ENCODE assay signal across 1 cellular context in genomic region chr1:116432655-116433282, GRCh38.
TF ChIP-seq lines count a peak whose summit lies in the region.

No MANE protein-coding gene starts in this region.

TF ChIP-seq in K562, 482 proteins besides CTCF, POLR2A, EP300 and RAD21 (continued from another document):
- TF ChIP-seq ZNF280A (IDR thresholded peaks at IDR 0.05; ENCODE audit: low read depth, partially characterized antibody): no peak
- no peak for TF ChIP-seq KLF6 (CRISPR knock-in tag; IDR thresholded peaks at IDR 0.05; ENCODE audit: borderline replicate concordance)
- no peak for TF ChIP-seq JUNB (CRISPR knock-in tag; conservative IDR thresholded peaks at IDR 0.05)
- no peak for TF ChIP-seq ZZZ3 (IDR thresholded peaks at IDR 0.05)
- no peak for TF ChIP-seq JUN (IDR thresholded peaks at IDR 0.05; ENCODE audit: borderline replicate concordance, low read depth, low read length)
- no peak for TF ChIP-seq JUN (CRISPR knock-in tag; IDR thresholded peaks at IDR 0.05; ENCODE audit: borderline replicate concordance)
- no peak for TF ChIP-seq ZNF224 (CRISPR knock-in tag; IDR thresholded peaks at IDR 0.05)
- TF ChIP-seq, protein P1, sequence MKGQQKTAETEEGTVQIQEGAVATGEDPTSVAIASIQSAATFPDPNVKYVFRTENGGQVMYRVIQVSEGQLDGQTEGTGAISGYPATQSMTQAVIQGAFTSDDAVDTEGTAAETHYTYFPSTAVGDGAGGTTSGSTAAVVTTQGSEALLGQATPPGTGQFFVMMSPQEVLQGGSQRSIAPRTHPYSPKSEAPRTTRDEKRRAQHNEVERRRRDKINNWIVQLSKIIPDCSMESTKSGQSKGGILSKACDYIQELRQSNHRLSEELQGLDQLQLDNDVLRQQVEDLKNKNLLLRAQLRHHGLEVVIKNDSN (CRISPR knock-in tag; IDR thresholded peaks at IDR 0.05): no peak
- no peak for TF ChIP-seq CXXC5 (CRISPR knock-in tag; IDR thresholded peaks at IDR 0.05)
- no peak for TF ChIP-seq CEBPG (CRISPR knock-in tag; IDR thresholded peaks at IDR 0.05)
- 0 out of 4 replicates have a peak, but pooled peaks of 1 of the 2 experiments have one; percentile 26 for TF ChIP-seq CEBPG (tag; conservative IDR thresholded peaks at IDR 0.05 in 1 of 2, IDR thresholded peaks at IDR 0.05 in 1 of 2)
- TF ChIP-seq, protein P2, sequence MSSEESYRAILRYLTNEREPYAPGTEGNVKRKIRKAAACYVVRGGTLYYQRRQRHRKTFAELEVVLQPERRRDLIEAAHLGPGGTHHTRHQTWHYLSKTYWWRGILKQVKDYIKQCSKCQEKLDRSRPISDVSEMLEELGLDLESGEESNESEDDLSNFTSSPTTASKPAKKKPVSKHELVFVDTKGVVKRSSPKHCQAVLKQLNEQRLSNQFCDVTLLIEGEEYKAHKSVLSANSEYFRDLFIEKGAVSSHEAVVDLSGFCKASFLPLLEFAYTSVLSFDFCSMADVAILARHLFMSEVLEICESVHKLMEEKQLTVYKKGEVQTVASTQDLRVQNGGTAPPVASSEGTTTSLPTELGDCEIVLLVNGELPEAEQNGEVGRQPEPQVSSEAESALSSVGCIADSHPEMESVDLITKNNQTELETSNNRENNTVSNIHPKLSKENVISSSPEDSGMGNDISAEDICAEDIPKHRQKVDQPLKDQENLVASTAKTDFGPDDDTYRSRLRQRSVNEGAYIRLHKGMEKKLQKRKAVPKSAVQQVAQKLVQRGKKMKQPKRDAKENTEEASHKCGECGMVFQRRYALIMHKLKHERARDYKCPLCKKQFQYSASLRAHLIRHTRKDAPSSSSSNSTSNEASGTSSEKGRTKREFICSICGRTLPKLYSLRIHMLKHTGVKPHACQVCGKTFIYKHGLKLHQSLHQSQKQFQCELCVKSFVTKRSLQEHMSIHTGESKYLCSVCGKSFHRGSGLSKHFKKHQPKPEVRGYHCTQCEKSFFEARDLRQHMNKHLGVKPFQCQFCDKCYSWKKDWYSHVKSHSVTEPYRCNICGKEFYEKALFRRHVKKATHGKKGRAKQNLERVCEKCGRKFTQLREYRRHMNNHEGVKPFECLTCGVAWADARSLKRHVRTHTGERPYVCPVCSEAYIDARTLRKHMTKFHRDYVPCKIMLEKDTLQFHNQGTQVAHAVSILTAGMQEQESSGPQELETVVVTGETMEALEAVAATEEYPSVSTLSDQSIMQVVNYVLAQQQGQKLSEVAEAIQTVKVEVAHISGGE (CRISPR knock-in tag; IDR thresholded peaks at IDR 0.05): no peak
- TF ChIP-seq TAL1 (IDR thresholded peaks at IDR 0.05): no peak
- no peak for TF ChIP-seq GTF2F1 (IDR thresholded peaks at IDR 0.05; ENCODE audit: low read depth, low read length)
- no peak for TF ChIP-seq ZNF121 (CRISPR knock-in tag; conservative IDR thresholded peaks at IDR 0.05)
- no peak for TF ChIP-seq NBN (IDR thresholded peaks at IDR 0.05; ENCODE audit: low read depth)
- no peak for TF ChIP-seq MIER1 (IDR thresholded peaks at IDR 0.05; ENCODE audit: low read depth)
- no peak for TF ChIP-seq FOXJ2 (tag; IDR thresholded peaks at IDR 0.05)
- TF ChIP-seq TAF1 (IDR thresholded peaks at IDR 0.05; ENCODE audit: control insufficient read depth, extremely low read depth, insufficient read depth, low read length, severe bottlenecking): no peak
- TF ChIP-seq SMAD2 (IDR thresholded peaks at IDR 0.05; ENCODE audit: low read depth, low read length): no peak
